ENCODE assay signal across 1 cellular context in genomic region chr1:200706109-200706720, GRCh38.
TF ChIP-seq lines count a peak whose summit lies in the region.

No MANE protein-coding gene starts in this region.

TF ChIP-seq in SK-N-SH, 30 proteins besides CTCF, POLR2A, EP300 and RAD21 (continued from another document):
- no peak for TF ChIP-seq PBX3 (IDR thresholded peaks at IDR 0.05)
